In the genomic region with DNA sequence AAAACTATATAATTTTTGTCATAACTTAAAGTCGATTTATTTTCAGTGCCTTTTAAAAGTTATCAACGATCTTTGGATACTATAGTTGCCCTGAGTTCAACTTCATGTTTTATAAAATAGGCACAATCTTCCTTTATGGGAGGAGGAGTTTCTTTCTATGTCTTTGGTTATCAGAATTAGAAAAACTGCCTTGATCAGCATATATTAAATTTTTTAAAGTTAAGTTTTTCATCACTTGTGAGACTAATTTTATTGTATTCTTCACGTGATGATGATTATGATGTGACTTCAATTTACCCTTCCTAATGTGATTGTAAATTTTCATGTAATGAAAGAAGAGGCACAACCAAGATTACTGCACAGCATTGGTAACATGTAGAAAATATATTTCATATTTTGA, we compare ENCODE assay signal across 34 cellular contexts. TPM values are rescaled to one million over a fixed set of nuclear protein-coding genes. Genes with fewer than 3 reads are reported as not detected.
"Had no signal": no experiment of that assay in that cellular context is flagged by ENCODE, and none has a peak within 500 bp of the region (broad histone marks: within the 10 kb centered on the region; RNA-seq: fewer than 3 reads in every experiment).

No MANE protein-coding gene starts in this region.

- ATAC-seq: activated CD8-positive, alpha-beta memory T cell treated with anti-CD3 and anti-CD28 coated beads, Interleukin-2, amount 10 ng/mL, durations not matched to agents 7 days and 5 days; activated naive CD8-positive, alpha-beta T cell treated with anti-CD3 and anti-CD28 coated beads, Interleukin-2, amount 50 U/mL, for 24 hours; Right ventricle myocardium inferior; SK-N-SH treated with all-trans-retinoic acid at 6 μM for 48 hours had no signal

- H3K4me3 ChIP-seq: PC-9 had no signal

- DNase-seq: activated B cell treated with CpG ODN at 0.5 μM for 24 hours; activated CD4-positive, alpha-beta memory T cell treated with anti-CD3 and anti-CD28 coated beads, Interleukin-2, amount 10 ng/mL, durations not matched to agents 7 days and 5 days; activated CD4-positive, alpha-beta T cell treated with anti-CD3 and anti-CD28 coated beads for 1 hour; activated CD4-positive, alpha-beta T cell treated with anti-CD3 and anti-CD28 coated beads for 48 hours; activated CD8-positive, alpha-beta memory T cell treated with anti-CD3 and anti-CD28 coated beads for 24 hours; activated CD8-positive, alpha-beta memory T cell treated with anti-CD3 and anti-CD28 coated beads, Interleukin-2, amount 10 ng/mL, durations not matched to agents 7 days and 5 days; activated CD8-positive, alpha-beta memory T cell treated with anti-CD3 and anti-CD28 coated beads, Interleukin-2, amount 50 U/mL, for 48 hours; activated effector memory CD4-positive, alpha-beta T cell treated with Interleukin-2 at 50 U/mL for 16 hours; activated naive CD4-positive, alpha-beta T cell treated with anti-CD3 and anti-CD28 coated beads, Interleukin-2, amount 10 ng/mL, durations not matched to agents 7 days and 5 days; activated naive CD8-positive, alpha-beta T cell treated with anti-CD3 and anti-CD28 coated beads, Interleukin-2, amount 50 U/mL, for 24 hours; activated T-cell treated with anti-CD3 and anti-CD28 coated beads, Interleukin-2, amount 50 U/mL, for 48 hours; anterior cingulate cortex; caudate nucleus; NCI-H1048; NCI-H1105 treated with DMSO at 0.1 percent for 48 hours; NCI-H1436; NCI-H1694; NCI-H1930; NCI-H2081 treated with DMSO at 0.1 percent for 48 hours; NCI-H226; NCI-H524 treated with DMSO at 0.1 percent for 48 hours; PC-9; SIG-M5; SW 1271; T-helper 1 cell; T-helper 2 cell; T-helper 9 cell had no signal

- FAIRE-seq: bronchial epithelial cell, colon, RCC 7860 had no signal

- H2AFZ ChIP-seq: PC-9 had no signal

- H3K27ac ChIP-seq: PC-9, RWPE1, VCaP had no signal

- H3K4me2 ChIP-seq: PC-9 had no signal

RNA-seq across cellular contexts. Expression of a gene that starts 58.2 kb away (rescaled TPM):
- total RNA-seq: activated B cell treated with CpG ODN at 0.5 μM for 24 hours; activated CD4-positive, alpha-beta memory T cell treated with anti-CD3 and anti-CD28 coated beads, Interleukin-2, amount 10 ng/mL, durations not matched to agents 7 days and 5 days; activated CD8-positive, alpha-beta memory T cell treated with anti-CD3 and anti-CD28 coated beads, Interleukin-2, amount 10 ng/mL, durations not matched to agents 7 days and 5 days; bronchial epithelial cell; PC-9; Right ventricle myocardium inferior had no signal
